Comparison of ENCODE assay signal across 8 cellular contexts in the genomic region with DNA sequence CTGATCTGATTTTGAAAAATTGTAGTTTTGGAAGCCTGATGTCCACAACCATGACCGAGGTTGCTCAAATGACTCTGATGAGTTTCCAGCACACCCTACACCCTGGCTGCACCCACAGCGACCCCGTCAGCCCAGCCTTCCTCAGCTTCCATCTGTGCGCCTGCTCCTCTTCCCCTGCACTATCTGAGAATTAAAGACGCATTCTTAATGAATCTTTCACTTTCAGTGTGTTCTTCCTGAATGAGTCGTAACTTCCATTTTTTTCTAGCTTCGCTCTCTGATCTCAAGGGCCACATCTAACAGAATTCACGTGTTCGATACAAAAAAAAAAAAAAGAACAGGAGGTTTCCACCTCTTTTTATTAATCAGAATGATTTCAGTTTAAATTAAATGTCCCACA. TPM values are rescaled to one million over a fixed set of nuclear protein-coding genes. Genes with fewer than 3 reads are reported as not detected.
DNase-seq lines count a peak whose midpoint lies in the region; TF ChIP-seq lines count a peak whose summit lies in the region.

No MANE protein-coding gene starts in this region.

- no peak overlapping the region for H4K8ac ChIP-seq in mesendoderm (ENCODE audit: low read depth, low read length)

- no peak overlapping the region for H2AK5ac ChIP-seq in mesendoderm (ENCODE audit: low read length)

- in situ Hi-C loops in GM23248 (cut with MboI) (no loop called here), astrocyte of the cerebellum (cut with HindIII; ENCODE audit: low sequenced_read_pairs) (no loop called here)

- DNase-seq in GM23248 (peak; percentile 61), NOMO-1 (lab: John Stamatoyannopoulos, UW; ENCODE audit: unreplicated experiment in 2 of 2) (peak; percentile 85 to 87), astrocyte of the cerebellum (ENCODE audit: low read depth) (no peak), mesendoderm (no peak), tibial nerve (ENCODE audit: low spot score in 2 of 2) (peak in 1 of 2 donors; percentile 39), NCI-H1048 (lab: John Stamatoyannopoulos, UW) (no peak), HEK293T (ENCODE audit: extremely low spot score) (no peak)

- no peak overlapping the region for H2BK15ac ChIP-seq in mesendoderm (replicated peaks; ENCODE audit: low read depth)

- H3K4me3 ChIP-seq in GM23248 (peak overlapping the region; percentile 77), astrocyte of the cerebellum (ENCODE audit: low read depth, low read length) (peak overlapping the region; percentile 17), mesendoderm (ENCODE audit: low read length) (no peak overlapping the region), tibial nerve (peak overlapping the region; percentile 7 to 45 (median 24))

- no peaks in the 10 kb centered on the region for H4K20me1 ChIP-seq in GM23248 (ENCODE audit: insufficient read depth)

- CTCF ChIA-PET in HEK293T (lab: Yijun Ruan, JAX) = no interaction called here

- no peak overlapping the region for H4K5ac ChIP-seq in mesendoderm (ENCODE audit: low read length)

- H3K9ac ChIP-seq in GM23248 = peak overlapping the region; percentile 75
- H3K9ac ChIP-seq in mesendoderm (ENCODE audit: low read length) = no peak overlapping the region

- peak overlapping the region; percentile 46 for H2BK120ac ChIP-seq in mesendoderm (ENCODE audit: low read depth, low read length)

- H3K36me3 ChIP-seq in GM23248 (ENCODE audit: low read depth) = no peaks in the 10 kb centered on the region
- H3K36me3 ChIP-seq in mesendoderm (ENCODE audit: control insufficient read depth, insufficient read depth, low read length) = no peaks in the 10 kb centered on the region
- no peaks in the 10 kb centered on the region for H3K36me3 ChIP-seq in tibial nerve

- H3K4me2 ChIP-seq in GM23248 (ENCODE audit: unreplicated experiment) = peak overlapping the region; percentile 96
- H3K4me2 ChIP-seq in mesendoderm (ENCODE audit: low read length) = no peak overlapping the region

- H3K23ac ChIP-seq in mesendoderm (ENCODE audit: low read length) = no peak overlapping the region

- H3K9me3 ChIP-seq in GM23248 (ENCODE audit: low read depth) = no peaks in the 10 kb centered on the region
- no peaks in the 10 kb centered on the region for H3K9me3 ChIP-seq in tibial nerve

- H3K27ac ChIP-seq in GM23248 = peak overlapping the region; percentile 16; the same call in 1 of the 2 replicates
- H3K27ac ChIP-seq in mesendoderm (ENCODE audit: low read depth, low read length) = no peak overlapping the region
- peak overlapping the region; percentile 35 to 73 (median 66) for H3K27ac ChIP-seq in tibial nerve

- no peaks in the 10 kb centered on the region for H3F3A ChIP-seq in GM23248 (ENCODE audit: insufficient read depth)

- H2AFZ ChIP-seq in GM23248 = peak overlapping the region; percentile 94

- TF ChIP-seq CTCF in GM12872 (IDR thresholded peaks at IDR 0.05; ENCODE audit: insufficient read depth, low read depth, low read length) (peak; percentile 47), astrocyte of the cerebellum (IDR thresholded peaks at IDR 0.05; ENCODE audit: low read depth, low read length, missing control alignments) (no peak), tibial nerve (IDR thresholded peaks at IDR 0.05) (no peak)

- H3K4me1 ChIP-seq in GM23248 (ENCODE audit: insufficient read depth) = peaks cover 13% of the 10 kb centered on the region
- H3K4me1 ChIP-seq in mesendoderm (ENCODE audit: control insufficient read depth, low read depth, low read length) = peaks cover 9% of the 10 kb centered on the region
- peaks cover 0 to 24% (median 14%) of the 10 kb centered on the region in 4 donors for H3K4me1 ChIP-seq in tibial nerve

- no peak overlapping the region for H2BK5ac ChIP-seq in mesendoderm (ENCODE audit: low read length)

- POLR2A ChIA-PET in HEK293T (lab: Yijun Ruan, JAX) = interaction anchor here (1.2 kb wide), 1 partner anchor 22 kb away, joined by 4 read pairs; a partner anchor contains a TSS

- peak overlapping the region; percentile 15 for H3K56ac ChIP-seq in mesendoderm (ENCODE audit: low read length)

- H3K9me2 ChIP-seq in GM23248 (ENCODE audit: insufficient read depth) = no peaks in the 10 kb centered on the region

- no peak overlapping the region for H3K18ac ChIP-seq in mesendoderm (ENCODE audit: low read length)

- no peaks in the 10 kb centered on the region for H3K79me2 ChIP-seq in GM23248 (ENCODE audit: insufficient read depth)
- H3K79me2 ChIP-seq in mesendoderm (ENCODE audit: control insufficient read depth, insufficient read depth, low read length) = no peaks in the 10 kb centered on the region

- H3K79me1 ChIP-seq in mesendoderm (ENCODE audit: low read length) = no peaks in the 10 kb centered on the region

- WGBS in GM23248 (ENCODE audit: low coverage in 1 of 2, low lambda C conversion rate in 2 of 2, missing lambda C conversion rate in 2 of 2), 2 experiments = 3 to 5% methylated on average over 9 of the region's 9 CpGs
- no CpG with 5 or more reads among the region's 9 CpGs for WGBS in mesendoderm (ENCODE audit: extremely low coverage, insufficient coverage, low lambda C conversion rate)
- 31 to 35% methylated on average over 9 of the region's 9 CpGs for WGBS in tibial nerve, 2 donors

- H3K4ac ChIP-seq in mesendoderm (ENCODE audit: low read depth, low read length) = no peak overlapping the region

- TF ChIP-seq POLR2A in tibial nerve (IDR thresholded peaks at IDR 0.05) = no peak

- H3K27me3 ChIP-seq in GM23248 (replicated peaks; ENCODE audit: insufficient read depth) (no peaks in the 10 kb centered on the region), mesendoderm (ENCODE audit: insufficient read depth, low read length, poor library complexity) (no peaks in the 10 kb centered on the region), tibial nerve (no peaks in the 10 kb centered on the region)

- TF ChIP-seq EP300 in tibial nerve (IDR thresholded peaks at IDR 0.05) = peak in 1 of 2 donors; percentile 9

TF ChIP-seq in HEK293T, 16 proteins besides CTCF, POLR2A, EP300 and RAD21:
- TF ChIP-seq FOXK2 (IDR thresholded peaks at IDR 0.05) (no peak), SUZ12 (IDR thresholded peaks at IDR 0.05) (no peak), TARDBP (IDR thresholded peaks at IDR 0.05) (no peak), FOXM1 (IDR thresholded peaks at IDR 0.05; ENCODE audit: borderline replicate concordance) (no peak), SP1 (IDR thresholded peaks at IDR 0.05) (no peak), ZNF384 (IDR thresholded peaks at IDR 0.05) (no peak), L3MBTL2 (conservative IDR thresholded peaks at IDR 0.05) (no peak), ARNT (IDR thresholded peaks at IDR 0.05) (no peak)
- TF ChIP-seq, protein P1, sequence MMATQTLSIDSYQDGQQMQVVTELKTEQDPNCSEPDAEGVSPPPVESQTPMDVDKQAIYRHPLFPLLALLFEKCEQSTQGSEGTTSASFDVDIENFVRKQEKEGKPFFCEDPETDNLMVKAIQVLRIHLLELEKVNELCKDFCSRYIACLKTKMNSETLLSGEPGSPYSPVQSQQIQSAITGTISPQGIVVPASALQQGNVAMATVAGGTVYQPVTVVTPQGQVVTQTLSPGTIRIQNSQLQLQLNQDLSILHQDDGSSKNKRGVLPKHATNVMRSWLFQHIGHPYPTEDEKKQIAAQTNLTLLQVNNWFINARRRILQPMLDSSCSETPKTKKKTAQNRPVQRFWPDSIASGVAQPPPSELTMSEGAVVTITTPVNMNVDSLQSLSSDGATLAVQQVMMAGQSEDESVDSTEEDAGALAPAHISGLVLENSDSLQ (IDR thresholded peaks at IDR 0.05) = no peak
TF ChIP-seq in HEK293T: peak in this region for 0.

RNA-seq across cellular contexts. Expression of a gene that starts 21.3 kb away (rescaled TPM):
- 9.4 and 12.4 TPM in 2 replicates for total RNA-seq in GM23248 (2014; rRNA removed; shearing (Covaris generic))
- 6.4 and 7.5 TPM in 2 replicates for polyA plus RNA-seq in GM23248 (2016; fragmentation: Nextera tagmentation; extraction: Ambion mirVana)
- 12.6 TPM for polyA plus RNA-seq in mesendoderm (2013, experiment 1 of 2)
- polyA plus RNA-seq in mesendoderm (2013, experiment 2 of 2) = 12.0 TPM
- total RNA-seq in tibial nerve = 10 to 100 TPM; 32.3 to 61.5 (median 36.3) TPM

Comparison
In these comparisons a context has a peak if more than half of its experiments do, and no peak if none do; other contexts are left out.
1. DNase-seq: peak in GM23248 (single experiment) and NOMO-1 (2 of 2); none in astrocyte of the cerebellum (single experiment), mesendoderm (single experiment), NCI-H1048 (single experiment) and HEK293T (single experiment).